ENCODE assay signal across 8 cellular contexts in genomic region chr15:41603941-41604660, GRCh38. TPM values are rescaled to one million over a fixed set of nuclear protein-coding genes. Genes with fewer than 3 reads are reported as not detected.
DNase-seq lines count a peak whose midpoint lies in the region; ATAC-seq and TF ChIP-seq lines count a peak whose summit lies in the region.

No MANE protein-coding gene starts in this region.

- CTCF ChIA-PET in GM10248 (lab: Yijun Ruan, JAX) = interaction anchor here (0.7 to 3.5 kb wide), 37 partner anchors 8 to 301 kb away, joined by 3 to 39 read pairs (median 4); partner anchors contain the start of gene MGA

- POLR2A ChIA-PET in GM10248 (lab: Yijun Ruan, JAX) = no interaction called here

- H3K9me3 ChIP-seq in sigmoid colon = no peaks in the 10 kb centered on the region

- intact Hi-C loops in sigmoid colon (cut with DNase I) = loop anchor here (2.0 to 10.0 kb wide), 2 partner anchors 171 to 207 kb away; partner anchors contain the start of gene MAPKBP1

- no peaks in the 10 kb centered on the region for H3K27me3 ChIP-seq in sigmoid colon

- peak; percentile 43 for DNase-seq in GM10248 (ENCODE audit: extremely low spot score)
- DNase-seq in MV-4-11 (lab: John Stamatoyannopoulos, UW) = peak; percentile 62
- DNase-seq in T-helper 22 cell (ENCODE audit: low read depth) = peak; percentile 25
- DNase-seq in astrocyte of the spinal cord (ENCODE audit: low read depth, low spot score) = peak; percentile 83
- DNase-seq in hippocampal formation (lab: John Stamatoyannopoulos, UW) = peak; percentile 67 to 68
- peak; percentile 81 for DNase-seq in sigmoid colon

- peaks cover 0 to 12% (median 10%) of the 10 kb centered on the region in 4 donors for H3K4me1 ChIP-seq in sigmoid colon

- WGBS in sigmoid colon, 2 donors = 18 to 21% methylated on average over 12 of the region's 12 CpGs

- TF ChIP-seq CTCF in GM10248 (IDR thresholded peaks at IDR 0.05; ENCODE audit: control extremely low read depth, extremely low read depth, low read depth, missing control alignments) (peak; percentile 60), astrocyte of the spinal cord (IDR thresholded peaks at IDR 0.05; ENCODE audit: low read depth, low read length) (peak; percentile 82), sigmoid colon (IDR thresholded peaks at IDR 0.05) (peak; percentile 49 to 79 (median 72))

- H3K4me3 ChIP-seq in astrocyte of the spinal cord (ENCODE audit: low read depth, low read length) (peak overlapping the region; percentile 28), sigmoid colon (peak overlapping the region in 3 of 4 donors; percentile 25 to 28 (median 28))

- no peak for TF ChIP-seq POLR2A in sigmoid colon (IDR thresholded peaks at IDR 0.05)

- peak overlapping the region in 3 of 4 donors; percentile 34 to 37 (median 37) for H3K27ac ChIP-seq in sigmoid colon

- in situ Hi-C loops in astrocyte of the spinal cord (cut with HindIII; ENCODE audit: low sequenced_read_pairs) = no loop called here

- ATAC-seq in HG02973 (IDR thresholded peaks at IDR 0.05; ENCODE audit: unreplicated experiment) (no peak), GM21723 (IDR thresholded peaks at IDR 0.05; ENCODE audit: unreplicated experiment) (no peak)

- TF ChIP-seq EP300 in sigmoid colon (IDR thresholded peaks at IDR 0.05) = no peak

- no peaks in the 10 kb centered on the region for H3K36me3 ChIP-seq in sigmoid colon

RNA-seq across cellular contexts. Expression of gene TYRO3, which starts 45.1 kb away (rescaled TPM):
- 1 to 10 TPM; 3.9 to 6.6 (median 4.3) TPM for total RNA-seq in sigmoid colon
- 1 to 10 TPM; 1.4 to 4.4 (median 1.8) TPM for polyA plus RNA-seq in sigmoid colon

RNA-seq across cellular contexts. Expression of gene MGA, which starts 56.1 kb away (rescaled TPM):
- 10 to 100 TPM; 36.0 to 64.8 (median 60.6) TPM for total RNA-seq in sigmoid colon
- 1 to 10 TPM; 1.4 to 5.6 (median 2.4) TPM for polyA plus RNA-seq in sigmoid colon

Comparison
In these comparisons a context has a peak if more than half of its experiments do, and no peak if none do; other contexts are left out.
1. DNase-seq: peak in every context shown above with its lines; median percentile 83 in astrocyte of the spinal cord; 81 in sigmoid colon; 68 in hippocampal formation; 62 in MV-4-11; 43 in GM10248; 25 in T-helper 22 cell.